1 cellular context compared by ENCODE assay signal in the genomic region with DNA sequence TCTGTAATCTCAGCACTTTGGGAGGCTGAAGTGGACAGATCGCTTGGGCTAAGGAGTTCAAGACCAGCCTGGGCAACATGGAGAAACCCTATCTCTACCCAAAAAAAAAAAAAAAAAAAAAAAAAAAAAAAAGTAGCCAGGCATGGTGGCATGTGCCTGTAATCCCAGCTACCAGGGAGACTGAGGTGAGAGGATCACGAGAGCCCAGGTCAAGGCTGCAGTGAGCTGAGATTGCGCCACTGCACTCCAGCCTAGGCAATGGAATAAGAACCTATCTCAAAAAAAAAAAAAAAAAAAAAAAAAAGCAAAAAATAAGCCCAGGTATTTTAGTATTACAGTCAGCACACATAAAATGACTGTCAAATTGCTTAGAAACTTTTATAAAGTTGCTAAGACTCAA. TPM values are rescaled to one million over a fixed set of nuclear protein-coding genes. Genes with fewer than 3 reads are reported as not detected.
"Had no signal": no experiment of that assay in that cellular context is flagged by ENCODE, and none has a peak within 500 bp of the region (broad histone marks: within the 10 kb centered on the region; RNA-seq: fewer than 3 reads in every experiment).

No MANE protein-coding gene starts in this region.

RNA-seq across cellular contexts. Expression of a gene that starts 25.4 kb away (rescaled TPM):
- total RNA-seq: HT-29 had no signal
